In genomic region chr6:26196846-26197683, GRCh38 we compare ENCODE assay signal across 8 cellular contexts.
DNase-seq lines count a peak whose midpoint lies in the region; ATAC-seq and TF ChIP-seq lines count a peak whose summit lies in the region.

No MANE protein-coding gene starts in this region.

- H3K4me3 ChIP-seq in AG04450 (ENCODE audit: low read depth, low read length): peak overlapping the region; percentile 88

- peak overlapping the region; percentile 91 for H3K27ac ChIP-seq in AG04450 (ENCODE audit: low read depth, low read length)

- TF ChIP-seq CTCF in AG04450 (IDR thresholded peaks at IDR 0.05; ENCODE audit: low read depth, low read length): no peak

- peak; percentile 37 for ATAC-seq in HG03108 (IDR thresholded peaks at IDR 0.05; ENCODE audit: unreplicated experiment)

- POLR2A ChIA-PET in AG04450 (lab: Yijun Ruan, JAX): interaction anchor here (0.6 to 8.0 kb wide), 24 partner anchors 8 to 1694 kb away, joined by 3 to 183 read pairs (median 6); a partner anchor contains a TSS

- DNase-seq in AG04450 (ENCODE audit: low read depth, low spot score) (peak; percentile 86), NCI-H2227 treated with DMSO at 0.1 percent for 48 hours (lab: John Stamatoyannopoulos, UW) (peak; percentile 93), dedifferentiated amniotic fluid mesenchymal stem cell (ENCODE audit: extremely low spot score) (peak; percentile 89), left kidney (ENCODE audit: low read depth, low spot score) (peak; percentile 97)
- peak; percentile 74 for DNase-seq in activated CD4-positive, CD25-positive, alpha-beta regulatory T cell treated with anti-CD3 and anti-CD28 coated beads, Interleukin-2, amount 50 U/mL, for 72 hours
- DNase-seq in stimulated activated CD4-positive, alpha-beta T cell treated with anti-CD3 and anti-CD28 coated beads, Interleukin-2, amount 100 ng/mL, for 4 hours (ENCODE audit: low read depth): peak; percentile 77

- peak; percentile 100 for TF ChIP-seq POLR2A in GM18526 (IDR thresholded peaks at IDR 0.05; ENCODE audit: extremely low read depth, insufficient read length)

- CTCF ChIA-PET in AG04450 (lab: Charles Lee): interaction anchor here (0.6 to 2.5 kb wide), 12 partner anchors 8 to 171 kb away, joined by 3 to 14 read pairs (median 4); a partner anchor contains a TSS

- peaks cover 3% of the 10 kb centered on the region; the same call in 1 of the 2 replicates for H3K9me3 ChIP-seq in AG04450 (ENCODE audit: control insufficient read depth, insufficient read depth, low read length)

- no peaks in the 10 kb centered on the region for H3K27me3 ChIP-seq in AG04450 (ENCODE audit: control insufficient read depth, insufficient read depth, low read length)

Comparison
In these comparisons a context has a peak if more than half of its experiments do, and no peak if none do; other contexts are left out.
1. Peak in every context shown above with its lines: DNase-seq, ATAC-seq, H3K4me3 ChIP-seq and H3K27ac ChIP-seq.